ENCODE assay signal across 26 cellular contexts in genomic region chr1:226981386-226981817, GRCh38. TPM values are rescaled to one million over a fixed set of nuclear protein-coding genes. Genes with fewer than 3 reads are reported as not detected.
DNase-seq lines count a peak whose midpoint lies in the region; ATAC-seq, FAIRE-seq and TF ChIP-seq lines count a peak whose summit lies in the region.
"Had no signal": no experiment of that assay in that cellular context is flagged by ENCODE, and none has a peak within 500 bp of the region (broad histone marks: within the 10 kb centered on the region; RNA-seq: fewer than 3 reads in every experiment).

No MANE protein-coding gene starts in this region.

- no peak overlapping the region for H2BK12ac ChIP-seq in neuronal stem cell (ENCODE audit: low read length)

- H4K8ac ChIP-seq in neuronal stem cell (ENCODE audit: low read depth, low read length) = no peak overlapping the region

- TF ChIP-seq CTCF in heart right ventricle (IDR thresholded peaks at IDR 0.05) (no peak), foreskin fibroblast (IDR thresholded peaks at IDR 0.05; ENCODE audit: low read depth, low read length) (no peak), D721Med (IDR thresholded peaks at IDR 0.05; ENCODE audit: insufficient read depth, missing control alignments) (no peak), upper lobe of right lung (IDR thresholded peaks at IDR 0.05) (no peak)

- H2AK5ac ChIP-seq in neuronal stem cell (ENCODE audit: low read depth, low read length) = peak overlapping the region; percentile 37

- H3K4me2 ChIP-seq in neuronal stem cell (ENCODE audit: insufficient read depth, low read length, poor library complexity, severe bottlenecking) = no peak overlapping the region
- H3K4me2 ChIP-seq: A549 had no signal

- peaks cover 0 to 61% (median 11%) of the 10 kb centered on the region in 9 donors for H3K36me3 ChIP-seq in heart right ventricle
- peaks cover 0 to 5% of the 10 kb centered on the region in 2 donors for H3K36me3 ChIP-seq in neuronal stem cell (replicated peaks in 1 of 2; ENCODE audit: control insufficient read depth in 2 of 2, insufficient read depth in 2 of 2, low read length in 2 of 2)
- H3K36me3 ChIP-seq in upper lobe of right lung = peaks cover 31% of the 10 kb centered on the region
- H3K36me3 ChIP-seq: cardiac muscle cell had no signal

- H3K4me1 ChIP-seq in heart right ventricle = peaks cover 3 to 79% (median 46%) of the 10 kb centered on the region in 9 donors
- peaks cover 0 to 6% of the 10 kb centered on the region in 2 donors for H3K4me1 ChIP-seq in neuronal stem cell (ENCODE audit: control insufficient read depth in 2 of 2, insufficient read depth in 1 of 2, low read depth in 1 of 2, low read length in 2 of 2)
- no peaks in the 10 kb centered on the region for H3K4me1 ChIP-seq in upper lobe of right lung
- H3K4me1 ChIP-seq: A549, SJCRH30 had no signal

- no peak for ATAC-seq in heart right ventricle
- no peak for ATAC-seq in left ventricle myocardium superior
- no peak for ATAC-seq in upper lobe of right lung
- ATAC-seq: activated CD8-positive, alpha-beta T cell treated with anti-CD3 and anti-CD28 coated beads, Interleukin-2, amount 10 ng/mL, durations not matched to agents 7 days and 5 days; activated T-helper 17 cell treated with anti-CD3 and anti-CD28 coated beads, Interleukin-2, amount 50 U/mL, for 72 hours had no signal

- H3K14ac ChIP-seq in neuronal stem cell (ENCODE audit: low read length) = no peak overlapping the region

- peak overlapping the region; percentile 50 for H3K9ac ChIP-seq in neuronal stem cell (ENCODE audit: low read depth, low read length, poor library complexity)

- no peak overlapping the region for H2BK120ac ChIP-seq in neuronal stem cell (ENCODE audit: low read depth, low read length)

- H4K91ac ChIP-seq in neuronal stem cell (ENCODE audit: low read depth, low read length, poor library complexity) = no peak overlapping the region

- no peak for FAIRE-seq in D721Med (lab: Jason Lieb, UNC)
- FAIRE-seq: A549 had no signal

- H3K23ac ChIP-seq in neuronal stem cell (ENCODE audit: low read depth, low read length, poor library complexity) = peak overlapping the region; percentile 73

- H3K27me3 ChIP-seq in heart right ventricle = no peaks in the 10 kb centered on the region
- H3K27me3 ChIP-seq in neuronal stem cell (ENCODE audit: control insufficient read depth in 3 of 3, insufficient read depth in 3 of 3, low read depth in 1 of 3, low read length in 3 of 3) = no peaks in the 10 kb centered on the region
- no peaks in the 10 kb centered on the region for H3K27me3 ChIP-seq in upper lobe of right lung
- H3K27me3 ChIP-seq: cardiac muscle cell, SJCRH30 had no signal

- no peak overlapping the region for H2AFZ ChIP-seq in neuronal stem cell (ENCODE audit: low read length)

- intact Hi-C loops in heart right ventricle (cut with DNase I) (no loop called here), left ventricle myocardium superior (cut with micrococcal nuclease) (no loop called here), upper lobe of right lung (cut with DNase I) (no loop called here)

- H3K4me3 ChIP-seq in heart right ventricle (no peak overlapping the region), neuronal stem cell (ENCODE audit: low read length in 2 of 2) (peak overlapping the region in 1 of 2 donors; percentile 58), foreskin fibroblast (ENCODE audit: low read depth in 1 of 2, low read length in 2 of 2) (no peak overlapping the region), upper lobe of right lung (no peak overlapping the region)
- H3K4me3 ChIP-seq: A549, cardiac muscle cell, SJCRH30 had no signal

- H2BK15ac ChIP-seq in neuronal stem cell (ENCODE audit: low read length) = no peak overlapping the region

- DNase-seq in heart right ventricle = no peak
- no peak for DNase-seq in left ventricle myocardium superior
- DNase-seq in neuronal stem cell (ENCODE audit: low spot score) = no peak
- DNase-seq in substantia nigra (lab: John Stamatoyannopoulos, UW) = peak in 1 of 49 donors; percentile 68
- no peak for DNase-seq in foreskin fibroblast
- no peak for DNase-seq in D721Med (ENCODE audit: insufficient read length, low spot score)
- DNase-seq in upper lobe of right lung = no peak
- DNase-seq: activated CD8-positive, alpha-beta T cell treated with anti-CD3 and anti-CD28 coated beads, Interleukin-2, amount 10 ng/mL, durations not matched to agents 7 days and 5 days; Calu3; CD4-positive, CD25-positive, alpha-beta regulatory T cell; cortex of kidney; DMS79 treated with DMSO at 0.1 percent for 48 hours; GDM1; mammary epithelial cell; NCI-H1048; NCI-H1930; NCI-H2171 treated with DMSO at 0.1 percent for 48 hours; NCI-H510A; SJCRH30; stimulated activated CD4-positive, alpha-beta T cell treated with anti-CD3 and anti-CD28 coated beads, Interleukin-15, amount 100 ng/mL, for 24 hours; stimulated activated CD4-positive, alpha-beta T cell treated with anti-CD3 and anti-CD28 coated beads, Interleukin-4, amount 100 ng/mL, for 4 hours; SW 1271 had no signal

- H2BK5ac ChIP-seq in neuronal stem cell (ENCODE audit: low read length) = no peak overlapping the region

- 73 to 83% methylated on average over 12 of the region's 12 CpGs for WGBS in heart right ventricle, 2 donors
- WGBS in neuronal stem cell (ENCODE audit: extremely low coverage in 2 of 2, insufficient read length in 2 of 2, insufficient replicate concordance in 1 of 2), 2 donors = no CpG with 5 or more reads among the region's 12 CpGs

- H3K9me3 ChIP-seq in heart right ventricle (no peaks in the 10 kb centered on the region), neuronal stem cell (replicated peaks in 1 of 2; ENCODE audit: control insufficient read depth in 2 of 2, insufficient read depth in 1 of 2, low read depth in 1 of 2, low read length in 2 of 2) (peaks cover 0 to 3% of the 10 kb centered on the region in 2 donors), upper lobe of right lung (no peaks in the 10 kb centered on the region)
- H3K9me3 ChIP-seq: A549, SJCRH30 had no signal

- peak overlapping the region; percentile 71 for H3K18ac ChIP-seq in neuronal stem cell (ENCODE audit: low read length)

- H3K27ac ChIP-seq in heart right ventricle (peak overlapping the region; percentile 71 to 97 (median 92)), cingulate gyrus (ENCODE audit: low read depth, low read length) (peak overlapping the region; percentile 10), neuronal stem cell (replicated peaks; ENCODE audit: low read length) (no peak overlapping the region), substantia nigra (ENCODE audit: low read depth, low read length, poor library complexity, severe bottlenecking) (peak overlapping the region; percentile 78), upper lobe of right lung (no peak overlapping the region)
- H3K27ac ChIP-seq: A549, SJCRH30 had no signal

- no peak overlapping the region for H3K4ac ChIP-seq in neuronal stem cell (ENCODE audit: low read length)

- H3K79me1 ChIP-seq in neuronal stem cell (ENCODE audit: low read depth, low read length) = peaks cover 5% of the 10 kb centered on the region

RNA-seq across cellular contexts. Expression of gene COQ8A, which starts 41.3 kb away (rescaled TPM):
- total RNA-seq in heart right ventricle (100 to 1,000 TPM; 167 to 495 (median 266) TPM), left ventricle myocardium superior (438 TPM), upper lobe of right lung (30.6 TPM)
- 100 to 1,000 TPM; 136 to 242 TPM for polyA plus RNA-seq in heart right ventricle
- polyA plus RNA-seq in neuronal stem cell (2013, experiment 1 of 2) = 9.2 TPM
- 8.8 TPM for polyA plus RNA-seq in neuronal stem cell (2013, experiment 2 of 2)

Comparison
In these comparisons a context has a peak if more than half of its experiments do, and no peak if none do; other contexts are left out.
1. H3K27ac ChIP-seq: peak in heart right ventricle (10 of 10), cingulate gyrus (single experiment) and substantia nigra (single experiment); none in neuronal stem cell (single experiment) and upper lobe of right lung (single experiment).